Comparison of ENCODE assay signal across 1 cellular context in genomic region chr3:146100180-146100579, GRCh38.
TF ChIP-seq lines count a peak whose summit lies in the region.

No MANE protein-coding gene starts in this region.

TF ChIP-seq in endothelial cell of umbilical vein, 7 proteins besides CTCF, POLR2A, EP300 and RAD21 (continued from another document):
- no peak for TF ChIP-seq POLR2AphosphoS5 (IDR thresholded peaks at IDR 0.05; ENCODE audit: insufficient read depth, low read depth, low read length)
